In the genomic region with DNA sequence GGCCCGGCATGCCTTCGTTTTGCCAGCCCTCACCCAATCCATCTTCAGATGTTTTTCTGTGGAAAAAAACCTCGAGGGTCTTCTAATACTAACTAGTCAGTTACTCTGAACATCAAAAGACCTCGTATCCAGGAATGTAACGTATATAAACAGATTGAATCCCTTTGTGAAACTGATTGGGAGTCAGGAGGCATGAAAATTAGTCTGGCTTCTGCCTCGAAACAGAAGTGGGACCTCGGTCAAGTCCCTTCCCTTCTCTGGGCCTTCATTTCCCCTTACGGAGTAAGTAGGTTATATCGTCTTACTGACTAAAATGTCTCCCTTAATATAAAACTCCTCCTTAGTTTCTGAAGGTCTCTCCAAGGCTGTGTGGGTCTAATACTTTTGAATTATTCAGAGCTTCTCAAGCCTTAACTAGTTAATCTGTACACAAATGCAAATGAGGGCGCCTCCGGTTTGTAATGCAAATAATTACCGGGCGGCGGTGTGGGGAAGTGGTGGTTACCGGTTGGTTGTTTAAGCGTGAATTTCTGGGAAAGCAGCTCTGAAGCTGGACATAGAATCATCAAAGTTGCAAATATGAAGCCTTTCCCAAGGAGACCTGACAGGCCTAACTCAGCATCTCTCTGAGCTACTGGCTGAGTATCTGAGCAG, we compare ENCODE assay signal across 12 cellular contexts. TPM values are rescaled to one million over a fixed set of nuclear protein-coding genes. Genes with fewer than 3 reads are reported as not detected.
DNase-seq lines count a peak whose midpoint lies in the region; ATAC-seq lines count a peak whose summit lies in the region.
"Had no signal": no experiment of that assay in that cellular context is flagged by ENCODE, and none has a peak within 500 bp of the region (broad histone marks: within the 10 kb centered on the region; RNA-seq: fewer than 3 reads in every experiment).

No MANE protein-coding gene starts in this region.

- no peak overlapping the region for H2AFZ ChIP-seq in GM23248

- H4K20me1 ChIP-seq in GM23248 (ENCODE audit: insufficient read depth), result no peaks in the 10 kb centered on the region

- H3K79me2 ChIP-seq in GM23248 (ENCODE audit: insufficient read depth), result no peaks in the 10 kb centered on the region

- peaks cover 16% of the 10 kb centered on the region for H3K4me1 ChIP-seq in HUES48 (ENCODE audit: control insufficient read depth, insufficient read depth, low read length)
- H3K4me1 ChIP-seq in GM23248 (ENCODE audit: insufficient read depth), result no peaks in the 10 kb centered on the region
- no peaks in the 10 kb centered on the region for H3K4me1 ChIP-seq in effector memory CD4-positive, alpha-beta T cell (ENCODE audit: control insufficient read depth, insufficient read depth, low read length, poor library complexity, severe bottlenecking)
- H3K4me1 ChIP-seq: thyroid gland had no signal

- no peak for DNase-seq in OCI-M1 (lab: John Stamatoyannopoulos, UW)
- no peak for DNase-seq in hippocampal formation (lab: John Stamatoyannopoulos, UW)
- DNase-seq in GM23248, result no peak
- no peak for DNase-seq in effector memory CD4-positive, alpha-beta T cell
- DNase-seq: NCI-H1092 treated with DMSO at 0.1 percent for 48 hours, small intestine had no signal

- no peaks in the 10 kb centered on the region for H3K9me2 ChIP-seq in GM23248 (ENCODE audit: insufficient read depth)

- H3K4me2 ChIP-seq in GM23248 (ENCODE audit: unreplicated experiment), result no peak overlapping the region

- 62 to 65% methylated on average over 16 of the region's 16 CpGs for WGBS in GM23248 (ENCODE audit: low coverage in 1 of 2, low lambda C conversion rate in 2 of 2, missing lambda C conversion rate in 2 of 2), 2 experiments

- H3K4me3 ChIP-seq in HUES48 (ENCODE audit: low read depth, low read length), result 0 out of 2 replicates have a peak overlapping the region, but pooled peaks have one; percentile 20
- no peak overlapping the region for H3K4me3 ChIP-seq in GM23248
- H3K4me3 ChIP-seq in effector memory CD4-positive, alpha-beta T cell (ENCODE audit: insufficient read depth, low read depth, low read length, poor library complexity, severe bottlenecking), result no peak overlapping the region
- H3K4me3 ChIP-seq: thyroid gland had no signal

- H3K27ac ChIP-seq in HUES48 (ENCODE audit: low read depth, low read length) (no peak overlapping the region), layer of hippocampus (ENCODE audit: low read depth, low read length) (peak overlapping the region; percentile 10), GM23248 (no peak overlapping the region)
- H3K27ac ChIP-seq in effector memory CD4-positive, alpha-beta T cell (ENCODE audit: insufficient read depth, low read length, poor library complexity, severe bottlenecking), result no peak overlapping the region
- H3K27ac ChIP-seq: thyroid gland, VCaP had no signal

- H3K36me3 ChIP-seq in HUES48 (ENCODE audit: control insufficient read depth, insufficient read depth, low read length) (no peaks in the 10 kb centered on the region), GM23248 (ENCODE audit: low read depth) (no peaks in the 10 kb centered on the region)
- peaks cover 6% of the 10 kb centered on the region for H3K36me3 ChIP-seq in effector memory CD4-positive, alpha-beta T cell (ENCODE audit: control insufficient read depth, insufficient read depth, low read length)
- H3K36me3 ChIP-seq: thyroid gland had no signal

- H3K9ac ChIP-seq in HUES48 (ENCODE audit: low read depth, low read length) (no peak overlapping the region), GM23248 (no peak overlapping the region)

- H3K27me3 ChIP-seq in HUES48 (ENCODE audit: control insufficient read depth, insufficient read depth, low read length) (no peaks in the 10 kb centered on the region), layer of hippocampus (ENCODE audit: control insufficient read depth, insufficient read depth, low read length) (no peaks in the 10 kb centered on the region), GM23248 (replicated peaks; ENCODE audit: insufficient read depth) (no peaks in the 10 kb centered on the region)
- H3K27me3 ChIP-seq in effector memory CD4-positive, alpha-beta T cell (replicated peaks; ENCODE audit: control insufficient read depth, insufficient read depth, low read length, poor library complexity, severe bottlenecking), result no peaks in the 10 kb centered on the region
- H3K27me3 ChIP-seq: thyroid gland had no signal

- H3K9me3 ChIP-seq in HUES48 (ENCODE audit: control insufficient read depth, insufficient read depth, low read length) (peaks cover 19% of the 10 kb centered on the region), GM23248 (ENCODE audit: low read depth) (no peaks in the 10 kb centered on the region)
- H3K9me3 ChIP-seq in effector memory CD4-positive, alpha-beta T cell (ENCODE audit: control insufficient read depth, low read length), result no peaks in the 10 kb centered on the region
- H3K9me3 ChIP-seq: thyroid gland had no signal

- ATAC-seq in GM18511 (IDR thresholded peaks at IDR 0.05; ENCODE audit: unreplicated experiment) (peak; percentile 69), GM21737 (IDR thresholded peaks at IDR 0.05; ENCODE audit: unreplicated experiment) (peak; percentile 51)

- no peaks in the 10 kb centered on the region for H3F3A ChIP-seq in GM23248 (ENCODE audit: insufficient read depth)

- in situ Hi-C loops in GM23248 (cut with MboI), result no loop called here

RNA-seq across cellular contexts. Expression of a gene that starts 11.4 kb away (rescaled TPM):
- total RNA-seq in GM23248 (2014; rRNA removed; shearing (Covaris generic)), result 3.8 TPM in 2 replicates
- polyA plus RNA-seq in GM23248 (2016; fragmentation: Nextera tagmentation; extraction: Ambion mirVana), result 2.5 and 3.3 TPM in 2 replicates

RNA-seq across cellular contexts. Expression of a gene that starts 43.3 kb away (rescaled TPM):
- total RNA-seq in GM23248 (2014; rRNA removed; shearing (Covaris generic)), result 36.1 and 51.0 TPM in 2 replicates
- polyA plus RNA-seq in GM23248 (2016; fragmentation: Nextera tagmentation; extraction: Ambion mirVana), result 147 and 150 TPM in 2 replicates

RNA-seq across cellular contexts. Expression of a gene that starts 52.4 kb away (rescaled TPM):
- total RNA-seq in GM23248 (2014; rRNA removed; shearing (Covaris generic)), result 31.5 and 33.1 TPM in 2 replicates
- 11.8 TPM in 2 replicates for polyA plus RNA-seq in GM23248 (2016; fragmentation: Nextera tagmentation; extraction: Ambion mirVana)
